Comparison of ENCODE assay signal across 1 cellular context in genomic region chr20:137668-138131, GRCh38.
TF ChIP-seq lines count a peak whose summit lies in the region.

No MANE protein-coding gene starts in this region.

TF ChIP-seq in HepG2, 621 proteins besides CTCF, POLR2A, EP300 and RAD21 (continues in another document):
- TF ChIP-seq TARDBP (CRISPR knock-in tag; IDR thresholded peaks at IDR 0.05), result peak; percentile 66; the same call in 1 of the 2 replicates
- TF ChIP-seq FOXO1 (CRISPR knock-in tag; IDR thresholded peaks at IDR 0.05), result peak; percentile 53; the same call in 1 of the 2 replicates
- TF ChIP-seq JUND (CRISPR knock-in tag; IDR thresholded peaks at IDR 0.05), result 0 out of 2 replicates have a peak, but pooled peaks have one; percentile 43
- no peak for TF ChIP-seq ZNF644 (CRISPR knock-in tag; IDR thresholded peaks at IDR 0.05; ENCODE audit: low read depth)
- no peak for TF ChIP-seq ZNF737 (CRISPR knock-in tag; IDR thresholded peaks at IDR 0.05; ENCODE audit: borderline replicate concordance)
- TF ChIP-seq ZNF574 (CRISPR knock-in tag; IDR thresholded peaks at IDR 0.05), result peak; percentile 100
- TF ChIP-seq ELF1 (CRISPR knock-in tag; IDR thresholded peaks at IDR 0.05), result peak; percentile 39; the same call in 1 of the 2 replicates
- TF ChIP-seq ZNF256 (CRISPR knock-in tag; conservative IDR thresholded peaks at IDR 0.05), result 0 out of 2 replicates have a peak, but pooled peaks have one; percentile 54
- peak; percentile 70; the same call in 1 of the 2 replicates for TF ChIP-seq ZNF891 (CRISPR knock-in tag; IDR thresholded peaks at IDR 0.05)
- no peak for TF ChIP-seq MZF1 (CRISPR knock-in tag; IDR thresholded peaks at IDR 0.05; ENCODE audit: borderline replicate concordance)
- 0 out of 2 replicates have a peak, but pooled peaks have one; percentile 41 for TF ChIP-seq ZNF639 (CRISPR knock-in tag; conservative IDR thresholded peaks at IDR 0.05)
- peak; percentile 38; the same call in 1 of the 2 replicates for TF ChIP-seq ZMAT3 (CRISPR knock-in tag; conservative IDR thresholded peaks at IDR 0.05)
- no peak for TF ChIP-seq TMF1 (CRISPR knock-in tag; IDR thresholded peaks at IDR 0.05; ENCODE audit: low read depth)
- peak; percentile 91; the same call in 1 of the 2 replicates for TF ChIP-seq WIZ (CRISPR knock-in tag; IDR thresholded peaks at IDR 0.05)
- peak; percentile 41; the same call in 1 of the 2 replicates for TF ChIP-seq BRD4 (CRISPR knock-in tag; IDR thresholded peaks at IDR 0.05)
- TF ChIP-seq ZFP91 (CRISPR knock-in tag; IDR thresholded peaks at IDR 0.05; ENCODE audit: borderline replicate concordance), result 0 out of 2 replicates have a peak, but pooled peaks have one; percentile 27
- peak; percentile 63 for TF ChIP-seq THAP11 (CRISPR knock-in tag; IDR thresholded peaks at IDR 0.05)
- peak; percentile 59; the same call in 1 of the 2 replicates for TF ChIP-seq ZNF556 (CRISPR knock-in tag; IDR thresholded peaks at IDR 0.05; ENCODE audit: borderline replicate concordance)
- TF ChIP-seq ZNF205 (CRISPR knock-in tag; IDR thresholded peaks at IDR 0.05), result 0 out of 2 replicates have a peak, but pooled peaks have one; percentile 39
- peak; percentile 43; the same call in 1 of the 2 replicates for TF ChIP-seq ZHX1 (CRISPR knock-in tag; IDR thresholded peaks at IDR 0.05; ENCODE audit: low read depth)
- no peak for TF ChIP-seq TCF7L2 (IDR thresholded peaks at IDR 0.05; ENCODE audit: low read depth, low read length)
- peak; percentile 100 for TF ChIP-seq ZMYM4 (CRISPR knock-in tag; IDR thresholded peaks at IDR 0.05)
- TF ChIP-seq HNRNPK (IDR thresholded peaks at IDR 0.05; ENCODE audit: low read depth, low read length, poor library complexity, severe bottlenecking), result no peak
- no peak for TF ChIP-seq ETS1 (CRISPR knock-in tag; IDR thresholded peaks at IDR 0.05)
- no peak for TF ChIP-seq ISX (CRISPR knock-in tag; conservative IDR thresholded peaks at IDR 0.05)
- TF ChIP-seq CBFB (CRISPR knock-in tag; IDR thresholded peaks at IDR 0.05), result 0 out of 2 replicates have a peak, but pooled peaks have one; percentile 34
- TF ChIP-seq ARID3A (IDR thresholded peaks at IDR 0.05; ENCODE audit: low read depth, low read length), result peak; percentile 22; the same call in 1 of the 2 replicates
- TF ChIP-seq TFDP1 (CRISPR knock-in tag; IDR thresholded peaks at IDR 0.05; ENCODE audit: borderline replicate concordance), result 0 out of 2 replicates have a peak, but pooled peaks have one; percentile 19
- TF ChIP-seq ATF7 (IDR thresholded peaks at IDR 0.05), result no peak
- peak; percentile 47; the same call in 1 of the 2 replicates for TF ChIP-seq ATF7 (CRISPR knock-in tag; IDR thresholded peaks at IDR 0.05)
- no peak for TF ChIP-seq LCORL (IDR thresholded peaks at IDR 0.05)
- TF ChIP-seq LCORL (CRISPR knock-in tag; IDR thresholded peaks at IDR 0.05), result peak; percentile 55; the same call in 1 of the 2 replicates
- TF ChIP-seq ZSCAN31 (CRISPR knock-in tag; IDR thresholded peaks at IDR 0.05; ENCODE audit: low read depth), result no peak
- TF ChIP-seq NFAT5 (CRISPR knock-in tag; IDR thresholded peaks at IDR 0.05), result 0 out of 2 replicates have a peak, but pooled peaks have one; percentile 58
- TF ChIP-seq ZNF253 (CRISPR knock-in tag; IDR thresholded peaks at IDR 0.05; ENCODE audit: borderline replicate concordance), result peak; percentile 53; the same call in 1 of the 2 replicates
- peak; percentile 67; the same call in 1 of the 2 replicates for TF ChIP-seq KAT8 (CRISPR knock-in tag; IDR thresholded peaks at IDR 0.05)
